8 cellular contexts compared by ENCODE assay signal in genomic region chr2:37648316-37649011, GRCh38. TPM values are rescaled to one million over a fixed set of nuclear protein-coding genes. Genes with fewer than 3 reads are reported as not detected.
DNase-seq lines count a peak whose midpoint lies in the region; ATAC-seq, FAIRE-seq and TF ChIP-seq lines count a peak whose summit lies in the region.

No MANE protein-coding gene starts in this region.

- H3K36me3 ChIP-seq in endothelial cell of umbilical vein (ENCODE audit: control insufficient read depth in 2 of 2, extremely low read depth in 1 of 2, insufficient read depth in 2 of 2, low read length in 2 of 2), result peaks cover 0 to 3% of the 10 kb centered on the region in 2 experiments
- H3K36me3 ChIP-seq in prostate gland, result peaks cover 0 to 6% of the 10 kb centered on the region in 2 donors

- H3K9me3 Mint-ChIP-seq in T-helper 2 cell treated with Interferon-gamma antibody and Interleukin-4, amounts not matched to agents 5 μg/mL and 100 μg/mL, for 36 hours, result peaks cover 28% of the 10 kb centered on the region

- no peaks in the 10 kb centered on the region for H4K20me1 ChIP-seq in endothelial cell of umbilical vein (replicated peaks; ENCODE audit: control insufficient read depth, extremely low read depth, insufficient read depth, low read length)

- peak overlapping the region; percentile 13 for H3K4me2 ChIP-seq in endothelial cell of umbilical vein (ENCODE audit: insufficient read depth, low read length)

- peak overlapping the region; percentile 55 for H3K4me3 Mint-ChIP-seq in T-helper 2 cell treated with Interferon-gamma antibody and Interleukin-4, amounts not matched to agents 5 μg/mL and 100 μg/mL, for 36 hours

- H3K27ac Mint-ChIP-seq in T-helper 2 cell treated with Interferon-gamma antibody and Interleukin-4, amounts not matched to agents 5 μg/mL and 100 μg/mL, for 36 hours, result peak overlapping the region; percentile 79

- H3K4me1 Mint-ChIP-seq in T-helper 2 cell treated with Interferon-gamma antibody and Interleukin-4, amounts not matched to agents 5 μg/mL and 100 μg/mL, for 36 hours (ENCODE audit: low read depth), result peaks cover 38% of the 10 kb centered on the region

- dilution Hi-C loops in endothelial cell of umbilical vein (cut with MboI; ENCODE audit: extremely low pct_ligation_motif_present, low sequenced_read_pairs), result no loop called here

- peak; percentile 35; the same call in 2 of the 3 replicates for TF ChIP-seq CTCF in GM12872 (IDR thresholded peaks at IDR 0.05; ENCODE audit: insufficient read depth, low read depth, low read length)
- peak; percentile 33 to 41 for TF ChIP-seq CTCF in endothelial cell of umbilical vein (IDR thresholded peaks at IDR 0.05; ENCODE audit: extremely low read depth in 1 of 2, insufficient read depth in 1 of 2, low read depth in 1 of 2, low read length in 2 of 2)
- TF ChIP-seq CTCF in prostate gland (IDR thresholded peaks at IDR 0.05), result no peak

- FAIRE-seq in endothelial cell of umbilical vein (lab: Jason Lieb, UNC), result peak; percentile 77

- H3K4me3 ChIP-seq in endothelial cell of umbilical vein (replicated peaks in 1 of 3; ENCODE audit: insufficient read depth in 1 of 3, low read depth in 1 of 3, low read length in 3 of 3) (no peak overlapping the region), prostate gland (no peak overlapping the region)

- H3K9me1 ChIP-seq in endothelial cell of umbilical vein (replicated peaks; ENCODE audit: control insufficient read depth, extremely low read depth, insufficient read depth, low read length), result no peaks in the 10 kb centered on the region

- no peaks in the 10 kb centered on the region for H3K9me3 ChIP-seq in endothelial cell of umbilical vein (replicated peaks; ENCODE audit: control insufficient read depth, insufficient read depth, low read length)
- no peaks in the 10 kb centered on the region for H3K9me3 ChIP-seq in prostate gland

- intact Hi-C loops in endothelial cell of umbilical vein (cut with micrococcal nuclease), result loop anchor here (1.0 to 5.0 kb wide), 5 partner anchors 9 to 229 kb away; no protein-coding TSS in a partner anchor
- intact Hi-C loops in prostate gland (cut with DNase I), result no loop called here

- peak overlapping the region; percentile 51 for H3K9ac ChIP-seq in endothelial cell of umbilical vein (replicated peaks; ENCODE audit: extremely low read depth, insufficient read depth, low read length)

- H3K36me3 Mint-ChIP-seq in T-helper 2 cell treated with Interferon-gamma antibody and Interleukin-4, amounts not matched to agents 5 μg/mL and 100 μg/mL, for 36 hours (ENCODE audit: low read depth), result peaks cover 54% of the 10 kb centered on the region

- DNase-seq in T-helper 2 cell treated with Interferon-gamma antibody and Interleukin-4, amounts not matched to agents 5 μg/mL and 100 μg/mL, for 36 hours (ENCODE audit: low spot score), result peak; percentile 18
- DNase-seq in endothelial cell of umbilical vein (ENCODE audit: low read depth, low spot score) (peak; percentile 80), prostate gland (ENCODE audit: low spot score) (no peak)

- TF ChIP-seq POLR2A in endothelial cell of umbilical vein (IDR thresholded peaks at IDR 0.05; ENCODE audit: low read depth, low read length) (no peak), prostate gland (IDR thresholded peaks at IDR 0.05) (no peak)

- 52% methylated on average over 9 of the region's 9 CpGs for WGBS in prostate gland

- H3K27me3 Mint-ChIP-seq in T-helper 2 cell treated with Interferon-gamma antibody and Interleukin-4, amounts not matched to agents 5 μg/mL and 100 μg/mL, for 36 hours (ENCODE audit: low read depth), result no peaks in the 10 kb centered on the region

- H3K27ac ChIP-seq in endothelial cell of umbilical vein (ENCODE audit: insufficient read depth, low read depth, low read length) (peak overlapping the region; percentile 68), prostate gland (peak overlapping the region; percentile 26)

- TSS peak; percentile 12 for BruUV-seq in endothelial cell of umbilical vein (replicated peaks; lab: Mats Ljungman, UMichigan)

- H3K27me3 ChIP-seq in endothelial cell of umbilical vein (ENCODE audit: control insufficient read depth in 2 of 2, insufficient read depth in 2 of 2, low read length in 2 of 2) (no peaks in the 10 kb centered on the region), prostate gland (replicated peaks; ENCODE audit: insufficient read depth) (no peaks in the 10 kb centered on the region)

- POLR2A ChIA-PET in endothelial cell of umbilical vein (lab: Charles Lee), result interaction anchor here (0.7 to 1.9 kb wide), 4 partner anchors 9 to 234 kb away, joined by 3 to 5 read pairs (median 3); no protein-coding TSS in a partner anchor

- H2AFZ ChIP-seq in endothelial cell of umbilical vein (ENCODE audit: low read depth, low read length), result no peak overlapping the region

- peaks cover 77% of the 10 kb centered on the region for H3K79me2 ChIP-seq in endothelial cell of umbilical vein (ENCODE audit: control insufficient read depth, insufficient read depth, low read length)

- CTCF ChIA-PET in endothelial cell of umbilical vein (lab: Charles Lee), result interaction anchor here (0.6 to 2.6 kb wide), 18 partner anchors 9 to 952 kb away, joined by 3 to 18 read pairs (median 4); no protein-coding TSS in a partner anchor

- H3K4me1 ChIP-seq in endothelial cell of umbilical vein (ENCODE audit: control insufficient read depth, extremely low read depth, insufficient read depth, low read length), result peaks cover 80% of the 10 kb centered on the region
- H3K4me1 ChIP-seq in prostate gland (replicated peaks), result no peaks in the 10 kb centered on the region

- ATAC-seq in HG03039 (IDR thresholded peaks at IDR 0.05; ENCODE audit: unreplicated experiment), result no peak
- ATAC-seq in HG03342 (IDR thresholded peaks at IDR 0.05; ENCODE audit: unreplicated experiment), result no peak
- no peak for ATAC-seq in GM19328 (IDR thresholded peaks at IDR 0.05; ENCODE audit: unreplicated experiment)
- ATAC-seq in HG03565 (IDR thresholded peaks at IDR 0.05; ENCODE audit: unreplicated experiment), result no peak

TF ChIP-seq in endothelial cell of umbilical vein, 7 proteins besides CTCF, POLR2A, EP300 and RAD21:
- no peak for TF ChIP-seq EZH2 (IDR thresholded peaks at IDR 0.05; ENCODE audit: borderline replicate concordance, low read depth, low read length, severe bottlenecking)
- peak; percentile 89 for TF ChIP-seq JUN (IDR thresholded peaks at IDR 0.05; ENCODE audit: borderline replicate concordance, insufficient read depth, insufficient read length, low read depth)
- peak; percentile 4 for TF ChIP-seq MYC (IDR thresholded peaks at IDR 0.05; ENCODE audit: low read depth, low read length)
- TF ChIP-seq MAX (IDR thresholded peaks at IDR 0.05; ENCODE audit: insufficient read depth, insufficient read length), result no peak
- TF ChIP-seq FOS (IDR thresholded peaks at IDR 0.05; ENCODE audit: borderline replicate concordance, insufficient read depth, low read length), result peak; percentile 80
- TF ChIP-seq POLR2AphosphoS5 (IDR thresholded peaks at IDR 0.05; ENCODE audit: insufficient read depth, low read depth, low read length), result peak; percentile 90
- TF ChIP-seq GATA2 (IDR thresholded peaks at IDR 0.05; ENCODE audit: insufficient read depth, insufficient read length, low read depth, low read length), result peak; percentile 29

RNA-seq across cellular contexts. Expression of gene CDC42EP3, which starts 23.0 kb away (rescaled TPM):
- 40.2 and 54.7 TPM in 2 replicates for total RNA-seq in endothelial cell of umbilical vein
- 14.6 and 14.9 TPM in 2 replicates for polyA plus RNA-seq in endothelial cell of umbilical vein
- 23.3 and 25.2 TPM in 2 replicates for polyA plus RNA-seq in endothelial cell of umbilical vein (2011; cell fraction: cytosol; rRNA removed)
- polyA plus RNA-seq in endothelial cell of umbilical vein (2011; cell fraction: nucleus; rRNA removed), result 20.4 and 27.5 TPM in 2 replicates
- 12.7 and 22.3 TPM in 2 replicates for polyA plus RNA-seq in endothelial cell of umbilical vein (2012)
- 21.0 and 23.1 TPM in 2 replicates for polyA minus RNA-seq in endothelial cell of umbilical vein
- polyA minus RNA-seq in endothelial cell of umbilical vein (2011; cell fraction: cytosol; rRNA and poly(A)+ RNA removed), result 1.1 TPM
- 19.4 and 31.1 TPM in 2 replicates for polyA minus RNA-seq in endothelial cell of umbilical vein (2011; cell fraction: nucleus; rRNA and poly(A)+ RNA removed)
- total RNA-seq in prostate gland, result 10 to 100 TPM; 38.5 to 75.5 TPM

Comparison
In these comparisons a context has a peak if more than half of its experiments do, and no peak if none do; other contexts are left out.
1. CTCF ChIP-seq: peak in GM12872 (single experiment) and endothelial cell of umbilical vein (2 of 2); none in prostate gland (0 of 4).